Comparison of ENCODE assay signal across 8 cellular contexts in genomic region chr17:45320931-45321461, GRCh38. TPM values are rescaled to one million over a fixed set of nuclear protein-coding genes. Genes with fewer than 3 reads are reported as not detected.
DNase-seq lines count a peak whose midpoint lies in the region; ATAC-seq, FAIRE-seq and TF ChIP-seq lines count a peak whose summit lies in the region.

No MANE protein-coding gene starts in this region.

- H3K27ac Mint-ChIP-seq in astrocyte (ENCODE audit: unreplicated experiment) = peak overlapping the region; percentile 97

- H3K27ac ChIP-seq in AG04450 (ENCODE audit: low read depth, low read length) (peak overlapping the region; percentile 65), astrocyte (ENCODE audit: low read depth, low read length) (peak overlapping the region; percentile 78), lower lobe of right lung (no peak overlapping the region)

- H4K20me1 ChIP-seq in astrocyte (ENCODE audit: insufficient read depth, low read length) = peaks cover 3% of the 10 kb centered on the region

- TF ChIP-seq CTCF in AG04450 (IDR thresholded peaks at IDR 0.05; ENCODE audit: low read depth, low read length) = no peak
- no peak for TF ChIP-seq CTCF in astrocyte (IDR thresholded peaks at IDR 0.05; ENCODE audit: insufficient read depth, low read depth, low read length)
- TF ChIP-seq CTCF in lower lobe of right lung (IDR thresholded peaks at IDR 0.05) = no peak

- peaks cover 4% of the 10 kb centered on the region for H3K27me3 Mint-ChIP-seq in astrocyte (ENCODE audit: low read depth, unreplicated experiment)

- peak; percentile 92 for FAIRE-seq in astrocyte (lab: Jason Lieb, UNC)

- no peak overlapping the region for H3K4me3 Mint-ChIP-seq in astrocyte (ENCODE audit: unreplicated experiment)

- H3K4me1 Mint-ChIP-seq in astrocyte (ENCODE audit: low read depth, unreplicated experiment) = peaks cover 46% of the 10 kb centered on the region

- H3K4me2 ChIP-seq in astrocyte (ENCODE audit: low read length) = peak overlapping the region; percentile 73

- H3K79me2 ChIP-seq in astrocyte (ENCODE audit: insufficient read depth, low read length) = peaks cover 5% of the 10 kb centered on the region

- intact Hi-C loops in lower lobe of right lung (cut with DNase I) = no loop called here

- H3K9ac ChIP-seq in astrocyte (ENCODE audit: low read length) = peak overlapping the region; percentile 57

- H3K36me3 ChIP-seq in astrocyte (ENCODE audit: insufficient read depth, low read length) = no peaks in the 10 kb centered on the region
- H3K36me3 ChIP-seq in lower lobe of right lung = no peaks in the 10 kb centered on the region

- H3K4me3 ChIP-seq in AG04450 (ENCODE audit: low read depth, low read length) = no peak overlapping the region
- no peak overlapping the region for H3K4me3 ChIP-seq in astrocyte (ENCODE audit: insufficient read depth, low read depth, low read length)
- no peak overlapping the region for H3K4me3 ChIP-seq in lower lobe of right lung

- no peak overlapping the region for H2AFZ ChIP-seq in astrocyte (ENCODE audit: low read depth, low read length)

- ATAC-seq in lower lobe of right lung = no peak
- ATAC-seq in GM18517 (IDR thresholded peaks at IDR 0.05; ENCODE audit: unreplicated experiment) = no peak
- ATAC-seq in HG03354 (IDR thresholded peaks at IDR 0.05; ENCODE audit: poor library complexity, severe bottlenecking, unreplicated experiment) = no peak

- H3K9me3 ChIP-seq in AG04450 (ENCODE audit: control insufficient read depth, insufficient read depth, low read length) (no peaks in the 10 kb centered on the region), astrocyte (ENCODE audit: insufficient read depth, low read depth, low read length) (no peaks in the 10 kb centered on the region), lower lobe of right lung (no peaks in the 10 kb centered on the region)

- no peaks in the 10 kb centered on the region for H3K36me3 Mint-ChIP-seq in astrocyte (ENCODE audit: low read depth, unreplicated experiment)

- POLR2A ChIA-PET in AG04450 (lab: Yijun Ruan, JAX) = interaction anchor here (1.0 to 1.1 kb wide), 2 partner anchors 24 to 48 kb away, joined by 3 read pairs; no protein-coding TSS in a partner anchor

- no peaks in the 10 kb centered on the region for H3K9me3 Mint-ChIP-seq in astrocyte (ENCODE audit: unreplicated experiment)

- H3K4me1 ChIP-seq in astrocyte (ENCODE audit: insufficient read depth, low read length) = peaks cover 49% of the 10 kb centered on the region
- H3K4me1 ChIP-seq in lower lobe of right lung = peaks cover 23% of the 10 kb centered on the region

- CTCF ChIA-PET in AG04450 (lab: Charles Lee) = interaction anchor here (1.5 kb wide), 2 partner anchors 9 to 64 kb away, joined by 3 to 6 read pairs; no protein-coding TSS in a partner anchor

- H3K27me3 ChIP-seq in AG04450 (ENCODE audit: control insufficient read depth, insufficient read depth, low read length) (no peaks in the 10 kb centered on the region), astrocyte (ENCODE audit: insufficient read depth, low read length) (no peaks in the 10 kb centered on the region), lower lobe of right lung (ENCODE audit: low read depth) (no peaks in the 10 kb centered on the region)

- DNase-seq in AG04450 (ENCODE audit: low read depth, low spot score) = peak; percentile 73
- peak; percentile 74 for DNase-seq in HPDE6-E6E7 (ENCODE audit: extremely low spot score)
- peak; percentile 98 for DNase-seq in astrocyte (ENCODE audit: low read depth)
- peak; percentile 17 for DNase-seq in lower lobe of right lung
- DNase-seq in occipital lobe (lab: John Stamatoyannopoulos, UW) = no peak
- DNase-seq in medulla oblongata (ENCODE audit: extremely low spot score) = no peak

RNA-seq across cellular contexts. Expression of gene MAP3K14, which starts 4.2 kb away (rescaled TPM):
- polyA plus RNA-seq in AG04450 (2011; rRNA removed) = 4.9 and 6.6 TPM in 2 replicates
- 6.9 and 7.2 TPM in 2 replicates for polyA minus RNA-seq in AG04450 (2011; rRNA and poly(A)+ RNA removed)
- total RNA-seq in astrocyte = 10.8 and 11.0 TPM in 2 replicates
- total RNA-seq in lower lobe of right lung = 9.3 TPM
- total RNA-seq in occipital lobe = 1.2 TPM

RNA-seq across cellular contexts. Expression of gene SPATA32, which starts 59.1 kb away (rescaled TPM):
- not detected in 2 replicates for polyA plus RNA-seq in AG04450 (2011; rRNA removed)
- 0.13 TPM in 1 of 2 replicates, not detected in the other for polyA minus RNA-seq in AG04450 (2011; rRNA and poly(A)+ RNA removed)
- total RNA-seq in astrocyte (not detected in 2 replicates), lower lobe of right lung (not detected), occipital lobe (not detected)

Comparison
In these comparisons a context has a peak if more than half of its experiments do, and no peak if none do; other contexts are left out.
1. DNase-seq: peak in AG04450 (single experiment), HPDE6-E6E7 (single experiment), astrocyte (single experiment) and lower lobe of right lung (single experiment); none in occipital lobe (single experiment) and medulla oblongata (single experiment).